14 cellular contexts compared by ENCODE assay signal in genomic region chr7:108402865-108403264, GRCh38. TPM values are rescaled to one million over a fixed set of nuclear protein-coding genes. Genes with fewer than 3 reads are reported as not detected.
DNase-seq lines count a peak whose midpoint lies in the region; ATAC-seq and TF ChIP-seq lines count a peak whose summit lies in the region.
"Had no signal": no experiment of that assay in that cellular context is flagged by ENCODE, and none has a peak within 500 bp of the region (broad histone marks: within the 10 kb centered on the region; RNA-seq: fewer than 3 reads in every experiment).

No MANE protein-coding gene starts in this region.

- POLR2A ChIA-PET in activated CD8-positive, alpha-beta T cell treated with anti-CD3 and anti-CD28 coated beads for 36 hours (lab: Charles Lee): no interaction called here
- POLR2A ChIA-PET in activated CD8-positive, alpha-beta T cell treated with anti-CD3 and anti-CD28 coated beads, Interleukin-2, amount 10 ng/mL, durations not matched to agents 7 days and 5 days (lab: Charles Lee): no interaction called here

- H3K36me3 Mint-ChIP-seq in activated CD8-positive, alpha-beta T cell treated with anti-CD3 and anti-CD28 coated beads for 36 hours (ENCODE audit: low read depth): no peaks in the 10 kb centered on the region
- H3K36me3 Mint-ChIP-seq in activated CD8-positive, alpha-beta T cell treated with anti-CD3 and anti-CD28 coated beads, Interleukin-2, amount 10 ng/mL, durations not matched to agents 7 days and 5 days (ENCODE audit: low read depth): no peaks in the 10 kb centered on the region
- H3K36me3 Mint-ChIP-seq in stimulated activated memory B cell treated with anti-CD40 and anti-IgM and Interleukin-4, amounts not matched to agents 10 μg/mL and 1 μg/mL and 100 μg/mL, for 72 hours: no peaks in the 10 kb centered on the region
- H3K36me3 Mint-ChIP-seq in effector memory CD8-positive, alpha-beta T cell (ENCODE audit: insufficient read depth): no peaks in the 10 kb centered on the region

- peak; percentile 72 for ATAC-seq in activated CD8-positive, alpha-beta T cell treated with anti-CD3 and anti-CD28 coated beads for 36 hours
- no peak for ATAC-seq in activated CD8-positive, alpha-beta T cell treated with anti-CD3 and anti-CD28 coated beads, Interleukin-2, amount 10 ng/mL, durations not matched to agents 7 days and 5 days
- ATAC-seq in HG03175 (IDR thresholded peaks at IDR 0.05; ENCODE audit: unreplicated experiment): peak; percentile 59
- ATAC-seq in stimulated activated memory B cell treated with anti-CD40 and anti-IgM and Interleukin-4, amounts not matched to agents 10 μg/mL and 1 μg/mL and 100 μg/mL, for 72 hours: peak; percentile 56
- no peak for ATAC-seq in effector memory CD8-positive, alpha-beta T cell (replicated peaks)
- ATAC-seq: Right ventricle myocardium inferior had no signal

- DNase-seq in activated CD8-positive, alpha-beta T cell treated with anti-CD3 and anti-CD28 coated beads for 36 hours: no peak
- DNase-seq in activated CD8-positive, alpha-beta T cell treated with anti-CD3 and anti-CD28 coated beads, Interleukin-2, amount 10 ng/mL, durations not matched to agents 7 days and 5 days: no peak
- DNase-seq in cardiac fibroblast (ENCODE audit: low read depth in 2 of 2): peak; percentile 64 to 69
- DNase-seq in effector memory CD8-positive, alpha-beta T cell: no peak
- DNase-seq in stimulated activated CD4-positive, alpha-beta T cell treated with anti-CD3 and anti-CD28 coated beads, Interleukin-12 subunit alpha, Interleukin-12 subunit beta, amount 100 ng/mL, for 4 hours: no peak
- no peak for DNase-seq in posterior vena cava (ENCODE audit: low spot score)
- DNase-seq: ACHN, cortex of kidney, MG63, nucleus accumbens had no signal

- intact Hi-C loops in activated CD8-positive, alpha-beta T cell treated with anti-CD3 and anti-CD28 coated beads for 36 hours (cut with micrococcal nuclease): no loop called here
- intact Hi-C loops in posterior vena cava (cut with DNase I): no loop called here

- H3K4me1 Mint-ChIP-seq in activated CD8-positive, alpha-beta T cell treated with anti-CD3 and anti-CD28 coated beads for 36 hours (ENCODE audit: low read depth): peaks cover 5% of the 10 kb centered on the region
- no peaks in the 10 kb centered on the region for H3K4me1 Mint-ChIP-seq in activated CD8-positive, alpha-beta T cell treated with anti-CD3 and anti-CD28 coated beads, Interleukin-2, amount 10 ng/mL, durations not matched to agents 7 days and 5 days (ENCODE audit: low read depth)
- peaks cover 6% of the 10 kb centered on the region for H3K4me1 Mint-ChIP-seq in stimulated activated memory B cell treated with anti-CD40 and anti-IgM and Interleukin-4, amounts not matched to agents 10 μg/mL and 1 μg/mL and 100 μg/mL, for 72 hours
- no peaks in the 10 kb centered on the region for H3K4me1 Mint-ChIP-seq in effector memory CD8-positive, alpha-beta T cell (ENCODE audit: low read depth in 2 of 2)

- no peak overlapping the region for H3K4me3 ChIP-seq in cardiac fibroblast (replicated peaks in 1 of 2; ENCODE audit: low read depth in 2 of 2, low read length in 2 of 2)
- H3K4me3 ChIP-seq: MG63 had no signal

- CTCF ChIA-PET in activated CD8-positive, alpha-beta T cell treated with anti-CD3 and anti-CD28 coated beads for 36 hours (lab: Charles Lee): interaction anchor here (0.7 kb wide), 1 partner anchor 222 kb away, joined by 3 read pairs; no protein-coding TSS in a partner anchor
- CTCF ChIA-PET in activated CD8-positive, alpha-beta T cell treated with anti-CD3 and anti-CD28 coated beads, Interleukin-2, amount 10 ng/mL, durations not matched to agents 7 days and 5 days (lab: Charles Lee): interaction anchor here (1.2 kb wide), 1 partner anchor 11 kb away, joined by 3 read pairs; no protein-coding TSS in a partner anchor

- no peaks in the 10 kb centered on the region for H3K27me3 Mint-ChIP-seq in activated CD8-positive, alpha-beta T cell treated with anti-CD3 and anti-CD28 coated beads for 36 hours
- H3K27me3 Mint-ChIP-seq in activated CD8-positive, alpha-beta T cell treated with anti-CD3 and anti-CD28 coated beads, Interleukin-2, amount 10 ng/mL, durations not matched to agents 7 days and 5 days (ENCODE audit: low read depth): no peaks in the 10 kb centered on the region
- H3K27me3 Mint-ChIP-seq in stimulated activated memory B cell treated with anti-CD40 and anti-IgM and Interleukin-4, amounts not matched to agents 10 μg/mL and 1 μg/mL and 100 μg/mL, for 72 hours: peaks cover 12% of the 10 kb centered on the region
- H3K27me3 Mint-ChIP-seq in effector memory CD8-positive, alpha-beta T cell: peaks cover 0 to 7% of the 10 kb centered on the region in 2 donors
- H3K27me3 Mint-ChIP-seq: activated naive CD8-positive, alpha-beta T cell had no signal

- H3K4me3 Mint-ChIP-seq in activated CD8-positive, alpha-beta T cell treated with anti-CD3 and anti-CD28 coated beads for 36 hours: no peak overlapping the region
- no peak overlapping the region for H3K4me3 Mint-ChIP-seq in activated CD8-positive, alpha-beta T cell treated with anti-CD3 and anti-CD28 coated beads, Interleukin-2, amount 10 ng/mL, durations not matched to agents 7 days and 5 days
- H3K4me3 Mint-ChIP-seq in stimulated activated memory B cell treated with anti-CD40 and anti-IgM and Interleukin-4, amounts not matched to agents 10 μg/mL and 1 μg/mL and 100 μg/mL, for 72 hours: no peak overlapping the region
- H3K4me3 Mint-ChIP-seq in effector memory CD8-positive, alpha-beta T cell: no peak overlapping the region
- H3K4me3 Mint-ChIP-seq: activated naive CD8-positive, alpha-beta T cell had no signal

- H3K9me3 Mint-ChIP-seq in activated CD8-positive, alpha-beta T cell treated with anti-CD3 and anti-CD28 coated beads for 36 hours: no peaks in the 10 kb centered on the region
- H3K9me3 Mint-ChIP-seq in activated CD8-positive, alpha-beta T cell treated with anti-CD3 and anti-CD28 coated beads, Interleukin-2, amount 10 ng/mL, durations not matched to agents 7 days and 5 days (ENCODE audit: insufficient read depth): no peaks in the 10 kb centered on the region
- H3K9me3 Mint-ChIP-seq in stimulated activated memory B cell treated with anti-CD40 and anti-IgM and Interleukin-4, amounts not matched to agents 10 μg/mL and 1 μg/mL and 100 μg/mL, for 72 hours: no peaks in the 10 kb centered on the region
- no peaks in the 10 kb centered on the region for H3K9me3 Mint-ChIP-seq in effector memory CD8-positive, alpha-beta T cell

- H3K27ac Mint-ChIP-seq in activated CD8-positive, alpha-beta T cell treated with anti-CD3 and anti-CD28 coated beads for 36 hours: no peak overlapping the region
- H3K27ac Mint-ChIP-seq in activated CD8-positive, alpha-beta T cell treated with anti-CD3 and anti-CD28 coated beads, Interleukin-2, amount 10 ng/mL, durations not matched to agents 7 days and 5 days: no peak overlapping the region
- H3K27ac Mint-ChIP-seq in stimulated activated memory B cell treated with anti-CD40 and anti-IgM and Interleukin-4, amounts not matched to agents 10 μg/mL and 1 μg/mL and 100 μg/mL, for 72 hours: no peak overlapping the region
- H3K27ac Mint-ChIP-seq in effector memory CD8-positive, alpha-beta T cell: no peak overlapping the region
- H3K27ac Mint-ChIP-seq: activated naive CD8-positive, alpha-beta T cell had no signal

- no peak for TF ChIP-seq CTCF in activated CD8-positive, alpha-beta T cell treated with anti-CD3 and anti-CD28 coated beads for 36 hours (IDR thresholded peaks at IDR 0.05)
- no peak for TF ChIP-seq CTCF in cardiac fibroblast (IDR thresholded peaks at IDR 0.05; ENCODE audit: low read depth, low read length)

RNA-seq across cellular contexts. Expression of gene NRCAM, which starts 53.4 kb away (rescaled TPM):
- 1 to 10 TPM; 3.2 to 3.8 TPM for total RNA-seq in activated CD8-positive, alpha-beta T cell treated with anti-CD3 and anti-CD28 coated beads for 36 hours
- total RNA-seq in activated CD8-positive, alpha-beta T cell treated with anti-CD3 and anti-CD28 coated beads, Interleukin-2, amount 10 ng/mL, durations not matched to agents 7 days and 5 days: under 1 TPM; 0.05 to 0.47 TPM
- 1 to 10 TPM; 1.5 to 1.7 TPM for total RNA-seq in posterior vena cava

Comparison
In these comparisons a context has a peak if more than half of its experiments do, and no peak if none do; other contexts are left out.
1. ATAC-seq: peak in activated CD8-positive, alpha-beta T cell treated with anti-CD3 and anti-CD28 coated beads for 36 hours (single experiment), HG03175 (single experiment) and stimulated activated memory B cell treated with anti-CD40 and anti-IgM and Interleukin-4, amounts not matched to agents 10 μg/mL and 1 μg/mL and 100 μg/mL, for 72 hours (single experiment); none in activated CD8-positive, alpha-beta T cell treated with anti-CD3 and anti-CD28 coated beads, Interleukin-2, amount 10 ng/mL, durations not matched to agents 7 days and 5 days (single experiment) and effector memory CD8-positive, alpha-beta T cell (single experiment).
2. DNase-seq: peak in cardiac fibroblast (2 of 2); none in activated CD8-positive, alpha-beta T cell treated with anti-CD3 and anti-CD28 coated beads for 36 hours (single experiment), activated CD8-positive, alpha-beta T cell treated with anti-CD3 and anti-CD28 coated beads, Interleukin-2, amount 10 ng/mL, durations not matched to agents 7 days and 5 days (single experiment), effector memory CD8-positive, alpha-beta T cell (0 of 3), stimulated activated CD4-positive, alpha-beta T cell treated with anti-CD3 and anti-CD28 coated beads, Interleukin-12 subunit alpha, Interleukin-12 subunit beta, amount 100 ng/mL, for 4 hours (single experiment) and posterior vena cava (single experiment).